ENCODE assay signal across 8 cellular contexts in genomic region chr14:93655078-93655750, GRCh38.
A peak's percentile ranks its signal among the peaks of the same experiment; 100 is the strongest.
DNase-seq lines count a peak whose midpoint lies in the region; ATAC-seq and TF ChIP-seq lines count a peak whose summit lies in the region.

No MANE protein-coding gene starts in this region.

- intact Hi-C loops in prostate gland (cut with DNase I) = loop anchor here (1.0 to 10.0 kb wide), 2 partner anchors 251 to 340 kb away; partner anchors contain the start of gene CCDC197
- intact Hi-C loops in activated CD4-positive, alpha-beta memory T cell treated with anti-CD3 and anti-CD28 coated beads for 36 hours (cut with micrococcal nuclease) = loop anchor here (1.0 kb wide), 2 partner anchors 238 to 251 kb away; no protein-coding TSS in a partner anchor

- no peak overlapping the region for H3K4me3 Mint-ChIP-seq in activated CD4-positive, alpha-beta memory T cell treated with anti-CD3 and anti-CD28 coated beads for 36 hours

- H3K9me3 ChIP-seq in RWPE2 (ENCODE audit: severe bottlenecking) = no peaks in the 10 kb centered on the region
- H3K9me3 ChIP-seq in prostate gland = no peaks in the 10 kb centered on the region

- H3K36me3 ChIP-seq in RWPE2 (ENCODE audit: low read depth) = no peaks in the 10 kb centered on the region
- no peaks in the 10 kb centered on the region for H3K36me3 ChIP-seq in prostate gland

- CTCF ChIA-PET in activated CD4-positive, alpha-beta memory T cell treated with anti-CD3 and anti-CD28 coated beads for 36 hours (lab: Charles Lee) = interaction anchor here (1.0 to 3.1 kb wide), 10 partner anchors 11 to 284 kb away, joined by 3 to 27 read pairs (median 6); no protein-coding TSS in a partner anchor

- no peaks in the 10 kb centered on the region for H3K4me1 Mint-ChIP-seq in activated CD4-positive, alpha-beta memory T cell treated with anti-CD3 and anti-CD28 coated beads for 36 hours (ENCODE audit: low read depth)

- no peak for TF ChIP-seq POLR2A in prostate gland (IDR thresholded peaks at IDR 0.05)

- H3K27me3 ChIP-seq in RWPE2 (ENCODE audit: insufficient read depth, poor library complexity, severe bottlenecking) = peaks cover 10% of the 10 kb centered on the region
- H3K27me3 ChIP-seq in prostate gland (replicated peaks; ENCODE audit: insufficient read depth) = no peaks in the 10 kb centered on the region

- H3K27me3 Mint-ChIP-seq in activated CD4-positive, alpha-beta memory T cell treated with anti-CD3 and anti-CD28 coated beads for 36 hours = peaks cover 28% of the 10 kb centered on the region

- POLR2A ChIA-PET in activated CD4-positive, alpha-beta memory T cell treated with anti-CD3 and anti-CD28 coated beads for 36 hours (lab: Charles Lee) = no interaction called here

- WGBS in prostate gland = 42% methylated on average over 10 of the region's 10 CpGs

- H3K27ac Mint-ChIP-seq in activated CD4-positive, alpha-beta memory T cell treated with anti-CD3 and anti-CD28 coated beads for 36 hours = no peak overlapping the region

- DNase-seq in NCI-H2029 (lab: John Stamatoyannopoulos, UW) = peak; percentile 1
- no peak for DNase-seq in NCI-H2029 treated with DMSO at 0.1 percent for 48 hours (lab: John Stamatoyannopoulos, UW)
- DNase-seq in LHCN-M2 (ENCODE audit: low read depth) = peak; percentile 26
- DNase-seq in RWPE2 (ENCODE audit: low spot score) = no peak
- peak; percentile 4 for DNase-seq in fibroblast of the conjunctiva (ENCODE audit: low read depth)
- DNase-seq in prostate gland (ENCODE audit: low spot score) = peak; percentile 50
- DNase-seq in activated CD4-positive, alpha-beta memory T cell treated with anti-CD3 and anti-CD28 coated beads for 36 hours = no peak

- ATAC-seq in RWPE2 (ENCODE audit: low read depth) (peak; percentile 64), GM18868 (IDR thresholded peaks at IDR 0.05; ENCODE audit: unreplicated experiment) (no peak)

- H3K27ac ChIP-seq in RWPE2 (ENCODE audit: poor library complexity, severe bottlenecking) = no peak overlapping the region
- no peak overlapping the region for H3K27ac ChIP-seq in prostate gland

- no peaks in the 10 kb centered on the region for H3K36me3 Mint-ChIP-seq in activated CD4-positive, alpha-beta memory T cell treated with anti-CD3 and anti-CD28 coated beads for 36 hours

- H3K4me1 ChIP-seq in RWPE2 (ENCODE audit: insufficient read depth, poor library complexity, severe bottlenecking) (no peaks in the 10 kb centered on the region), prostate gland (replicated peaks) (no peaks in the 10 kb centered on the region)

- H3K4me3 ChIP-seq in RWPE2 (ENCODE audit: severe bottlenecking) (no peak overlapping the region), prostate gland (no peak overlapping the region)

- no peaks in the 10 kb centered on the region for H3K9me3 Mint-ChIP-seq in activated CD4-positive, alpha-beta memory T cell treated with anti-CD3 and anti-CD28 coated beads for 36 hours

- TF ChIP-seq CTCF in RWPE2 (IDR thresholded peaks at IDR 0.05; ENCODE audit: poor library complexity, severe bottlenecking) (peak; percentile 77), prostate gland (IDR thresholded peaks at IDR 0.05) (peak; percentile 46 to 75 (median 66))

Comparison
In these comparisons a context has a peak if more than half of its experiments do, and no peak if none do; other contexts are left out.
1. DNase-seq: peak in NCI-H2029 (single experiment), LHCN-M2 (single experiment), fibroblast of the conjunctiva (single experiment) and prostate gland (single experiment); none in NCI-H2029 treated with DMSO at 0.1 percent for 48 hours (single experiment), RWPE2 (single experiment) and activated CD4-positive, alpha-beta memory T cell treated with anti-CD3 and anti-CD28 coated beads for 36 hours (single experiment).